ENCODE assay signal across 7 cellular contexts in the genomic region with DNA sequence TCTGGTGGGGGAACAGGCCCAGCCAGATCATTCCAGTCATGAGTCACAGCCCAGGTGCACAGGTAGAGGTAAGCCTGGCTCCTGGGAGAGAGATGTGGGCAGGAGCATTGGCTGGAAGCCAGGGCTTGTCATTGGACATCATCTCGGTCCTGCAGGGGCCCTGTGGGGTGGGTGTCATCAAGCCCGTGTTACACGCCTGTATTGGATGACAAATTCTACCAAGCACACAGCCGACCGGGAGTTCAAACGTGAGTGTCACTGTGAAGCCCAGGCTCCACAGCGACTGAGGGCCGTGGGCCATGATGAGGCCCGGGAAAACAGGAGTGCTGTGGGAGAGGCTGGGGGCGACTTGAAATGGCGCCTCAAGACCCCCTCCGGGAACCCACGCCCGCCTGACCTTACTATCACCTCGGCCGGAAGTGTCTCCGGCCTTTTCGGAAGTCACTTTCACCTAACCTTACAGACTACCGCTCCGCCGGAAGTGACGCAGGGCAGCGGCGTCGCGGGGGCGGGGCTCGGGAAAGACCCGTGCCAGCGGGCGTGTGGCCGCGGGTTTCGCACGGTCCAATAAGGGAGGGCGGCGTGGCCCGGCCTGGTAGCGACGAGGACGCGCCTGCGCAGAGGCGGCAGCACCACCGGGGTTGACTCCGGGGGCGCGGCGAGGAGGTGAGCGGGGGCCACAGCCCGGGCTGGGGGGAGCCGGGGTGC. TPM values are rescaled to one million over a fixed set of nuclear protein-coding genes. Genes with fewer than 3 reads are reported as not detected.
A peak's percentile ranks its signal among the peaks of the same experiment; 100 is the strongest.
DNase-seq lines count a peak whose midpoint lies in the region; ATAC-seq and TF ChIP-seq lines count a peak whose summit lies in the region.

TSS of gene FKBP2 (plus strand) at position 629 of the 708 bp plus-strand sequence. CDS start 1,293 bp downstream, outside the sequence.

- H4K20me1 ChIP-seq in hepatocyte (ENCODE audit: insufficient read depth, poor library complexity, severe bottlenecking), result peaks cover 3% of the 10 kb centered on the region

- H2AFZ ChIP-seq in hepatocyte, result peak within 1 kb of the TSS; percentile 24

- no peaks in the 10 kb centered on the region for H3K36me3 ChIP-seq in hepatocyte (replicated peaks; ENCODE audit: insufficient read depth, low read depth)

- H3K27me3 ChIP-seq in hepatocyte, result no peaks in the 10 kb centered on the region

- 3% methylated on average over 47 of the region's 52 CpGs for WGBS in hepatocyte (ENCODE audit: low lambda C conversion rate, missing lambda C conversion rate)

- peak within 1 kb of the TSS; percentile 82 for H3K4me2 ChIP-seq in hepatocyte

- peak within 1 kb of the TSS; percentile 32 for H3K4me3 ChIP-seq in hepatocyte
- peak within 1 kb of the TSS; percentile 82 for H3K4me3 ChIP-seq in retinal pigment epithelial cell (ENCODE audit: low read length)

- ATAC-seq in GM18511 (IDR thresholded peaks at IDR 0.05; ENCODE audit: unreplicated experiment) (peak; percentile 50), HG03025 (IDR thresholded peaks at IDR 0.05; ENCODE audit: low FRiP score, unreplicated experiment) (peak; percentile 53)

- no peaks in the 10 kb centered on the region for H3K9me2 ChIP-seq in hepatocyte (replicated peaks; ENCODE audit: insufficient read depth)

- DNase-seq in NCI-H2081 (lab: John Stamatoyannopoulos, UW) (peak; percentile 95 to 97), T1000 (lab: John Stamatoyannopoulos, UW) (peak; percentile 96), astrocyte of the hippocampus (ENCODE audit: low read depth, low spot score) (peak; percentile 99), hepatocyte (ENCODE audit: low spot score) (peak; percentile 99), retinal pigment epithelial cell (ENCODE audit: low read depth) (peak; percentile 85)

- TF ChIP-seq CTCF in hepatocyte (IDR thresholded peaks at IDR 0.05; ENCODE audit: poor library complexity) (no peak), retinal pigment epithelial cell (conservative IDR thresholded peaks at IDR 0.05; ENCODE audit: low read depth, low read length) (no peak)

- H3K4me1 ChIP-seq in hepatocyte (ENCODE audit: insufficient read depth), result peaks cover 20% of the 10 kb centered on the region

- H3K9me3 ChIP-seq in hepatocyte (ENCODE audit: low read depth), result no peaks in the 10 kb centered on the region

- H3K79me2 ChIP-seq in hepatocyte, result peaks cover 23% of the 10 kb centered on the region

- H3K27ac ChIP-seq in hepatocyte, result peak within 1 kb of the TSS; percentile 99

RNA-seq across cellular contexts. Expression of gene FKBP2, which starts in this region (rescaled TPM):
- total RNA-seq in hepatocyte, result 57.7 and 73.5 TPM in 2 replicates
- polyA plus RNA-seq in hepatocyte, result 349 and 421 TPM in 2 replicates

Comparison
In these comparisons a context has a peak if more than half of its experiments do, and no peak if none do; other contexts are left out.
1. Peak in every context shown above with its lines: DNase-seq, ATAC-seq, H3K4me3 ChIP-seq and H3K27ac ChIP-seq.